8 cellular contexts compared by ENCODE assay signal in the genomic region with DNA sequence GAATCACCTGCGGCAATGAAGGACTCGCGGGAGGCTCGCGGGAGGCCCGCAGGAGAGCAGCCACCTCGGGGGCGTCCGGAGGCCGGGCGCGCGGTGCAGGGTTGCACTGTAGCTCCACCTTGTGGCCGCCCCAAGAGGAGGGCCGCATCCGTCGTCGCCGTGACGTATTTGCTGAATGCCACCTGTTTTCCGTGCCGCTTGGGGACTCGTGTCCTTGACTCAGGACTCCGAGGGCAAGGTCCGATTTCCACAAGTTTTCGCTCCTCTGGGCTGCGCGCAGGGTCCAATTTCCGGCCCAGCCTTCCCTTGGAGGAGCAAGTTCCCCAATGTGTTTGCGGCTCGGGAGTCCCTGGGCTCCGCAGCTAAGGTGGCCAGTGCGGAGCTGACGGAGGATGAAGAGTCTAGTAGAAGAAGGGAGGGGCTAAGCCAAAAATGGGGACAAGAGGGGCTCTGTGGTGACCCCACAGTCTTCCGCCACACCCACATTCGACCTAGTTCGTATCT. TPM values are rescaled to one million over a fixed set of nuclear protein-coding genes. Genes with fewer than 3 reads are reported as not detected.
A peak's percentile ranks its signal among the peaks of the same experiment; 100 is the strongest.
DNase-seq lines count a peak whose midpoint lies in the region; ATAC-seq and TF ChIP-seq lines count a peak whose summit lies in the region.

No MANE protein-coding gene starts in this region.

- intact Hi-C loops in tibial artery (cut with DNase I; ENCODE audit: low total_unique reads), result no loop called here

- DNase-seq in DMS53 (lab: John Stamatoyannopoulos, UW) (peak; percentile 91), SHP77 (lab: John Stamatoyannopoulos, UW) (peak; percentile 35 to 70), activated gamma-delta T cell treated with Interleukin-2 at 50 U/mL for 16 hours (peak; percentile 66), globus pallidus (ENCODE audit: low spot score) (peak; percentile 57), omental fat pad (ENCODE audit: low spot score) (peak; percentile 42), tibial artery (peak; percentile 60 to 82)

- TF ChIP-seq RAD21 in Ishikawa (IDR thresholded peaks at IDR 0.05; ENCODE audit: low read depth), result peak; percentile 34; the same call in 1 of the 2 replicates

- H3K4me3 ChIP-seq in tibial artery, result peak overlapping the region; percentile 63 to 72

- no peaks in the 10 kb centered on the region for H3K9me3 ChIP-seq in tibial artery

- H3K27me3 ChIP-seq in tibial artery, result no peaks in the 10 kb centered on the region

- H3K36me3 ChIP-seq in tibial artery, result no peaks in the 10 kb centered on the region

- TF ChIP-seq CTCF in omental fat pad (IDR thresholded peaks at IDR 0.05) (no peak), tibial artery (IDR thresholded peaks at IDR 0.05) (peak; percentile 65 to 66)

- peaks cover 0 to 27% (median 7%) of the 10 kb centered on the region in 4 donors for H3K4me1 ChIP-seq in tibial artery

- peak; percentile 57 for ATAC-seq in GM21526 (IDR thresholded peaks at IDR 0.05; ENCODE audit: low FRiP score, unreplicated experiment)
- ATAC-seq in omental fat pad (ENCODE audit: low FRiP score), result peak; percentile 82

- peak overlapping the region; percentile 88 to 96 for H3K27ac ChIP-seq in tibial artery

- no peak for TF ChIP-seq EP300 in Ishikawa (IDR thresholded peaks at IDR 0.05; ENCODE audit: borderline replicate concordance)

TF ChIP-seq in Ishikawa, 13 proteins besides CTCF, POLR2A, EP300 and RAD21:
- TF ChIP-seq NFIC (IDR thresholded peaks at IDR 0.05), result no peak
- no peak for TF ChIP-seq YY1 (IDR thresholded peaks at IDR 0.05; ENCODE audit: low read depth)
- TF ChIP-seq TCF12 (IDR thresholded peaks at IDR 0.05; ENCODE audit: low read depth), result no peak
- no peak for TF ChIP-seq TAF1 (IDR thresholded peaks at IDR 0.05; ENCODE audit: low read depth)
- TF ChIP-seq, protein P1, sequence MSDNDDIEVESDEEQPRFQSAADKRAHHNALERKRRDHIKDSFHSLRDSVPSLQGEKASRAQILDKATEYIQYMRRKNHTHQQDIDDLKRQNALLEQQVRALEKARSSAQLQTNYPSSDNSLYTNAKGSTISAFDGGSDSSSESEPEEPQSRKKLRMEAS (IDR thresholded peaks at IDR 0.05), result peak; percentile 82
- TF ChIP-seq FOXM1 (IDR thresholded peaks at IDR 0.05; ENCODE audit: borderline replicate concordance, low read depth), result no peak
- TF ChIP-seq ZBTB7A (IDR thresholded peaks at IDR 0.05; ENCODE audit: low read depth), result no peak

RNA-seq across cellular contexts. Expression of gene DLG3, which starts 10.7 kb away (rescaled TPM):
- total RNA-seq in omental fat pad, result 1 to 10 TPM; 3.7 to 7.8 (median 5.3) TPM

RNA-seq across cellular contexts. Expression of gene GDPD2, which starts 10.8 kb away (rescaled TPM):
- total RNA-seq in omental fat pad, result not detected

Comparison
In these comparisons a context has a peak if more than half of its experiments do, and no peak if none do; other contexts are left out.
1. Peak in every context shown above with its lines: DNase-seq, ATAC-seq, H3K4me3 ChIP-seq and H3K27ac ChIP-seq.
2. CTCF ChIP-seq: peak in tibial artery (2 of 2); none in omental fat pad (0 of 3).